In genomic region chr4:1294424-1294823, GRCh38 we compare ENCODE assay signal across 22 cellular contexts. TPM values are rescaled to one million over a fixed set of nuclear protein-coding genes. Genes with fewer than 3 reads are reported as not detected.
DNase-seq lines count a peak whose midpoint lies in the region; ATAC-seq and TF ChIP-seq lines count a peak whose summit lies in the region.
"Had no signal": no experiment of that assay in that cellular context is flagged by ENCODE, and none has a peak within 500 bp of the region (broad histone marks: within the 10 kb centered on the region; RNA-seq: fewer than 3 reads in every experiment).

No MANE protein-coding gene starts in this region.

- intact Hi-C loops in psoas muscle (cut with DNase I) = loop anchor here (5.0 kb wide), 1 partner anchor 53 kb away; the partner anchor contains the start of gene UVSSA (in 2 of the 2)

- H3K27ac ChIP-seq in BLaER1 treated with 17β-estradiol and CSF1 and Interleukin-3, amounts not matched to agents 10 nM and 100 nM = peak overlapping the region in 3 of 11 experiments; percentile 13 to 40 (median 20); a peak in 2 of 22 replicates
- H3K27ac ChIP-seq in HUES6 (ENCODE audit: low read depth, low read length) = no peak overlapping the region
- peak overlapping the region in 1 of 2 donors; percentile 65 for H3K27ac ChIP-seq in coronary artery
- H3K27ac ChIP-seq in psoas muscle = peak overlapping the region; percentile 55
- H3K27ac ChIP-seq in CD8-positive, alpha-beta memory T cell (ENCODE audit: low read depth, low read length) = no peak overlapping the region

- peaks cover 55 to 77% (median 64%) of the 10 kb centered on the region in 3 donors for H3K4me1 Mint-ChIP-seq in CD8-positive, alpha-beta memory T cell

- H3K36me3 ChIP-seq in BLaER1 treated with 17β-estradiol and CSF1 and Interleukin-3, amounts not matched to agents 10 nM and 100 nM = peaks cover 31 to 58% (median 54%) of the 10 kb centered on the region in 11 experiments
- H3K36me3 ChIP-seq in HUES6 (ENCODE audit: control insufficient read depth, insufficient read depth, low read length) = peaks cover 39% of the 10 kb centered on the region
- peaks cover 0 to 25% of the 10 kb centered on the region in 2 donors for H3K36me3 ChIP-seq in psoas muscle (ENCODE audit: insufficient read depth in 1 of 2, low read depth in 1 of 2)
- peaks cover 6% of the 10 kb centered on the region for H3K36me3 ChIP-seq in CD8-positive, alpha-beta memory T cell (ENCODE audit: insufficient read depth, low read length)

- peaks cover 0 to 1% of the 10 kb centered on the region in 2 donors for H3K27me3 Mint-ChIP-seq in CD8-positive, alpha-beta memory T cell
- H3K27me3 Mint-ChIP-seq: memory B cell; naive B cell; stimulated activated naive CD8-positive, alpha-beta T cell treated with anti-CD3 and anti-CD28 coated beads, Interleukin-15, Interleukin-2, amounts not matched to agents 100 ng/mL and 50 ng/mL, for 24 hours; type B pancreatic cell had no signal

- POLR2A ChIA-PET in CD8-positive, alpha-beta memory T cell (lab: Charles Lee) = no interaction called here

- peaks cover 0 to 45% (median 0%) of the 10 kb centered on the region in 3 donors for H3K36me3 Mint-ChIP-seq in CD8-positive, alpha-beta memory T cell

- no peak overlapping the region for H3K4me3 Mint-ChIP-seq in CD8-positive, alpha-beta memory T cell
- H3K4me3 Mint-ChIP-seq: stimulated activated naive CD8-positive, alpha-beta T cell treated with anti-CD3 and anti-CD28 coated beads, Interleukin-15, Interleukin-2, amounts not matched to agents 100 ng/mL and 50 ng/mL, for 24 hours; type B pancreatic cell had no signal

- CTCF ChIA-PET in CD8-positive, alpha-beta memory T cell (lab: Charles Lee) = no interaction called here

- TF ChIP-seq CTCF in coronary artery (IDR thresholded peaks at IDR 0.05) (no peak), psoas muscle (IDR thresholded peaks at IDR 0.05) (no peak)

- H3K27me3 ChIP-seq in BLaER1 treated with 17β-estradiol and CSF1 and Interleukin-3, amounts not matched to agents 10 nM and 100 nM = no peaks in the 10 kb centered on the region
- H3K27me3 ChIP-seq in HUES6 (ENCODE audit: control insufficient read depth, insufficient read depth, low read length) = no peaks in the 10 kb centered on the region
- no peaks in the 10 kb centered on the region for H3K27me3 ChIP-seq in psoas muscle (ENCODE audit: insufficient read depth in 3 of 3, low read length in 2 of 3)
- no peaks in the 10 kb centered on the region for H3K27me3 ChIP-seq in CD8-positive, alpha-beta memory T cell (ENCODE audit: insufficient read depth, low read length, poor library complexity, severe bottlenecking)
- H3K27me3 ChIP-seq: BE2C had no signal

- no peak overlapping the region for H3K4me3 ChIP-seq in BLaER1 treated with 17β-estradiol and CSF1 and Interleukin-3, amounts not matched to agents 10 nM and 100 nM
- H3K4me3 ChIP-seq in HUES6 (ENCODE audit: low read depth, low read length) = no peak overlapping the region
- peak overlapping the region; percentile 32 for H3K4me3 ChIP-seq in coronary artery
- no peak overlapping the region for H3K4me3 ChIP-seq in psoas muscle
- H3K4me3 ChIP-seq in CD8-positive, alpha-beta memory T cell (ENCODE audit: low read length) = no peak overlapping the region

- H3K9me3 ChIP-seq in BLaER1 treated with 17β-estradiol and CSF1 and Interleukin-3, amounts not matched to agents 10 nM and 100 nM (replicated peaks in 1 of 11) = no peaks in the 10 kb centered on the region
- H3K9me3 ChIP-seq in HUES6 (ENCODE audit: control insufficient read depth, insufficient read depth, low read depth, low read length) (no peaks in the 10 kb centered on the region), psoas muscle (no peaks in the 10 kb centered on the region)
- no peaks in the 10 kb centered on the region for H3K9me3 ChIP-seq in CD8-positive, alpha-beta memory T cell (ENCODE audit: low read length)
- H3K9me3 ChIP-seq: BE2C had no signal

- ATAC-seq in psoas muscle = no peak
- ATAC-seq in HG02852 (IDR thresholded peaks at IDR 0.05; ENCODE audit: unreplicated experiment) = no peak

- H3K4me2 ChIP-seq in BLaER1 treated with 17β-estradiol and CSF1 and Interleukin-3, amounts not matched to agents 10 nM and 100 nM = peak overlapping the region; percentile 3 to 100 (median 42); a peak in 12 of 22 replicates

- peak overlapping the region in 1 of 8 donors; percentile 89 for H3K27ac Mint-ChIP-seq in CD8-positive, alpha-beta memory T cell

- H3K9ac ChIP-seq in BLaER1 treated with 17β-estradiol and CSF1 and Interleukin-3, amounts not matched to agents 10 nM and 100 nM = peak overlapping the region in 6 of 11 experiments; percentile 19 to 51 (median 43); a peak in 8 of 22 replicates
- peak overlapping the region; percentile 23 for H3K9ac ChIP-seq in HUES6 (ENCODE audit: low read length)

- no peaks in the 10 kb centered on the region for H3K9me3 Mint-ChIP-seq in CD8-positive, alpha-beta memory T cell
- H3K9me3 Mint-ChIP-seq: memory B cell; naive B cell; stimulated activated naive CD8-positive, alpha-beta T cell treated with anti-CD3 and anti-CD28 coated beads, Interleukin-15, Interleukin-2, amounts not matched to agents 100 ng/mL and 50 ng/mL, for 24 hours; type B pancreatic cell had no signal

- H3K4me1 ChIP-seq in BLaER1 treated with 17β-estradiol and CSF1 and Interleukin-3, amounts not matched to agents 10 nM and 100 nM = peaks cover 41 to 74% (median 54%) of the 10 kb centered on the region in 10 experiments
- H3K4me1 ChIP-seq in HUES6 (ENCODE audit: control insufficient read depth, insufficient read depth, low read length) (peaks cover 31% of the 10 kb centered on the region), psoas muscle (peaks cover 25% of the 10 kb centered on the region)
- H3K4me1 ChIP-seq in CD8-positive, alpha-beta memory T cell (ENCODE audit: insufficient read depth, low read length) = peaks cover 45% of the 10 kb centered on the region
- H3K4me1 ChIP-seq: BE2C had no signal

- H4K20me1 ChIP-seq in BLaER1 treated with 17β-estradiol and CSF1 and Interleukin-3, amounts not matched to agents 10 nM and 100 nM = peaks cover 80 to 96% (median 87%) of the 10 kb centered on the region in 11 experiments

- WGBS in psoas muscle, 3 donors = 80 to 90% (median 88%) methylated on average over 13 to 14 of the region's 14 CpGs

- DNase-seq in coronary artery (ENCODE audit: low spot score) (no peak), psoas muscle (peak in 1 of 2 donors; percentile 37), NCI-H1417 (lab: John Stamatoyannopoulos, UW) (no peak), SKM-1 treated with dmso at 0.1 percent for 144 hours (lab: John Stamatoyannopoulos, UW; ENCODE audit: unreplicated experiment) (no peak)
- no peak for DNase-seq in CD8-positive, alpha-beta memory T cell
- DNase-seq: activated CD4-positive, CD25-positive, alpha-beta regulatory T cell treated with anti-CD3 and anti-CD28 coated beads, Interleukin-2, amount 50 U/mL, for 72 hours; activated CD8-positive, alpha-beta memory T cell treated with anti-CD3 and anti-CD28 coated beads for 24 hours; activated naive CD4-positive, alpha-beta T cell treated with anti-CD3 and anti-CD28 coated beads, Interleukin-2, amount 50 U/mL, for 16 hours; activated T-cell treated with anti-CD3 and anti-CD28 coated beads, Interleukin-2, amount 50 U/mL, for 48 hours; BE2C; dermis blood vessel endothelial cell; naive B cell; NCI-H1105 treated with DMSO at 0.1 percent for 48 hours; NCI-H524; small intestine; stimulated activated CD4-positive, alpha-beta T cell treated with anti-CD3 and anti-CD28 coated beads, Interleukin-2, amount 100 ng/mL, for 48 hours had no signal

RNA-seq across cellular contexts. Expression of gene MAEA, which starts 4.7 kb away (rescaled TPM):
- 10 to 100 TPM; 26.7 to 39.6 (median 33.2) TPM for total RNA-seq in psoas muscle
- polyA plus RNA-seq in psoas muscle = 10 to 100 TPM; 30.3 to 41.6 (median 38.9) TPM
- total RNA-seq in CD8-positive, alpha-beta memory T cell = 10 to 100 TPM; 59.4 to 63.8 TPM
- polyA plus RNA-seq in CD8-positive, alpha-beta memory T cell = 75.3 TPM

RNA-seq across cellular contexts. Expression of gene CTBP1, which starts 45.5 kb away (rescaled TPM):
- total RNA-seq in psoas muscle = 100 to 1,000 TPM; 122 to 165 (median 142) TPM
- polyA plus RNA-seq in psoas muscle = 100 to 1,000 TPM; 109 to 156 (median 116) TPM
- total RNA-seq in CD8-positive, alpha-beta memory T cell = 100 to 1,000 TPM; 139 to 149 TPM
- polyA plus RNA-seq in CD8-positive, alpha-beta memory T cell = 88.1 TPM

RNA-seq across cellular contexts. Expression of gene UVSSA, which starts 52.6 kb away (rescaled TPM):
- 1 to 10 TPM; 6.3 to 9.4 (median 8.3) TPM for total RNA-seq in psoas muscle
- 1 to 10 TPM; 1.9 to 9.3 (median 3.6) TPM for polyA plus RNA-seq in psoas muscle
- 10 to 100 TPM; 16.8 to 19.0 TPM for total RNA-seq in CD8-positive, alpha-beta memory T cell
- 6.9 TPM for polyA plus RNA-seq in CD8-positive, alpha-beta memory T cell
